9 cellular contexts compared by ENCODE assay signal in genomic region chr22:20463324-20464095, GRCh38. TPM values are rescaled to one million over a fixed set of nuclear protein-coding genes. Genes with fewer than 3 reads are reported as not detected.
DNase-seq lines count a peak whose midpoint lies in the region; ATAC-seq and TF ChIP-seq lines count a peak whose summit lies in the region.
"Had no signal": no experiment of that assay in that cellular context is flagged by ENCODE, and none has a peak within 500 bp of the region (broad histone marks: within the 10 kb centered on the region; RNA-seq: fewer than 3 reads in every experiment).

No MANE protein-coding gene starts in this region.

- peak overlapping the region; percentile 62 for H3K4me3 Mint-ChIP-seq in activated T-helper 1 cell treated with anti-CD3 and anti-CD28 coated beads, Interleukin-12 subunit alpha, Interleukin-12 subunit beta, Interleukin-2, Interleukin-4 antibody, amounts not matched to agents 30 ng/mL and 10 ng/mL and 1 ng/mL, durations not matched to agents 14 hours and 24 hours and 36 hours
- peak overlapping the region; percentile 55 for H3K4me3 Mint-ChIP-seq in natural killer cell

- H3K4me3 ChIP-seq in uterus: no peak overlapping the region

- no peaks in the 10 kb centered on the region for H3K36me3 ChIP-seq in uterus

- no peaks in the 10 kb centered on the region for H3K9me3 ChIP-seq in uterus

- intact Hi-C loops in activated T-helper 1 cell treated with anti-CD3 and anti-CD28 coated beads, Interleukin-12 subunit alpha, Interleukin-12 subunit beta, Interleukin-2, Interleukin-4 antibody, amounts not matched to agents 30 ng/mL and 10 ng/mL and 1 ng/mL, durations not matched to agents 14 hours and 24 hours and 36 hours (cut with micrococcal nuclease): loop anchor here (1.0 kb wide), 1 partner anchor 12 kb away; no protein-coding TSS in a partner anchor
- intact Hi-C loops in natural killer cell (cut with micrococcal nuclease) (no loop called here), uterus (cut with DNase I; ENCODE audit: low total_unique reads) (no loop called here)

- H3K27me3 ChIP-seq in uterus: no peaks in the 10 kb centered on the region

- DNase-seq in GF-D8 (lab: John Stamatoyannopoulos, UW): peak; percentile 64
- peak; percentile 86 for DNase-seq in NCI-H2171 treated with DMSO at 0.1 percent for 48 hours (lab: John Stamatoyannopoulos, UW)
- peak; percentile 7 for DNase-seq in activated T-helper 1 cell treated with anti-CD3 and anti-CD28 coated beads, Interleukin-12 subunit alpha, Interleukin-12 subunit beta, Interleukin-2, Interleukin-4 antibody, amounts not matched to agents 30 ng/mL and 10 ng/mL and 1 ng/mL, durations not matched to agents 14 hours and 24 hours and 36 hours (ENCODE audit: low spot score)
- DNase-seq in natural killer cell: no peak
- no peak for DNase-seq in uterus
- DNase-seq in C1 segment of cervical spinal cord (lab: John Stamatoyannopoulos, UW): no peak
- DNase-seq: NCI-H345 had no signal

- no peaks in the 10 kb centered on the region for H3K4me1 ChIP-seq in uterus

- TF ChIP-seq POLR2A in uterus (IDR thresholded peaks at IDR 0.05): no peak

- H3K4me1 Mint-ChIP-seq in activated T-helper 1 cell treated with anti-CD3 and anti-CD28 coated beads, Interleukin-12 subunit alpha, Interleukin-12 subunit beta, Interleukin-2, Interleukin-4 antibody, amounts not matched to agents 30 ng/mL and 10 ng/mL and 1 ng/mL, durations not matched to agents 14 hours and 24 hours and 36 hours (ENCODE audit: low read depth): peaks cover 37% of the 10 kb centered on the region
- H3K4me1 Mint-ChIP-seq in natural killer cell: peaks cover 24 to 27% of the 10 kb centered on the region in 2 donors

- ATAC-seq in natural killer cell (peak; percentile 64 to 80 (median 70)), GM21825 (IDR thresholded peaks at IDR 0.05; ENCODE audit: unreplicated experiment) (no peak), GM18873 (IDR thresholded peaks at IDR 0.05; ENCODE audit: low FRiP score, unreplicated experiment) (no peak)

- H3K27me3 Mint-ChIP-seq in activated T-helper 1 cell treated with anti-CD3 and anti-CD28 coated beads, Interleukin-12 subunit alpha, Interleukin-12 subunit beta, Interleukin-2, Interleukin-4 antibody, amounts not matched to agents 30 ng/mL and 10 ng/mL and 1 ng/mL, durations not matched to agents 14 hours and 24 hours and 36 hours (ENCODE audit: insufficient read depth): no peaks in the 10 kb centered on the region
- H3K27me3 Mint-ChIP-seq in natural killer cell (ENCODE audit: low read depth in 2 of 2): no peaks in the 10 kb centered on the region

- no peak for TF ChIP-seq CTCF in natural killer cell (IDR thresholded peaks at IDR 0.05)
- TF ChIP-seq CTCF in uterus (IDR thresholded peaks at IDR 0.05): no peak

- H3K27ac Mint-ChIP-seq in activated T-helper 1 cell treated with anti-CD3 and anti-CD28 coated beads, Interleukin-12 subunit alpha, Interleukin-12 subunit beta, Interleukin-2, Interleukin-4 antibody, amounts not matched to agents 30 ng/mL and 10 ng/mL and 1 ng/mL, durations not matched to agents 14 hours and 24 hours and 36 hours: peak overlapping the region; percentile 92
- peak overlapping the region; percentile 85 to 90 for H3K27ac Mint-ChIP-seq in natural killer cell

- H3K36me3 Mint-ChIP-seq in activated T-helper 1 cell treated with anti-CD3 and anti-CD28 coated beads, Interleukin-12 subunit alpha, Interleukin-12 subunit beta, Interleukin-2, Interleukin-4 antibody, amounts not matched to agents 30 ng/mL and 10 ng/mL and 1 ng/mL, durations not matched to agents 14 hours and 24 hours and 36 hours (ENCODE audit: low read depth): peaks cover 10% of the 10 kb centered on the region
- no peaks in the 10 kb centered on the region for H3K36me3 Mint-ChIP-seq in natural killer cell

- H3K9me3 Mint-ChIP-seq in activated T-helper 1 cell treated with anti-CD3 and anti-CD28 coated beads, Interleukin-12 subunit alpha, Interleukin-12 subunit beta, Interleukin-2, Interleukin-4 antibody, amounts not matched to agents 30 ng/mL and 10 ng/mL and 1 ng/mL, durations not matched to agents 14 hours and 24 hours and 36 hours: no peaks in the 10 kb centered on the region
- H3K9me3 Mint-ChIP-seq in natural killer cell: no peaks in the 10 kb centered on the region

- H3K27ac ChIP-seq in uterus: peak overlapping the region in 1 of 2 donors; percentile 5

RNA-seq across cellular contexts. Expression of gene SCARF2, which starts 25.9 kb away (rescaled TPM):
- 0.24 and 0.41 TPM in 2 replicates for total RNA-seq in activated T-helper 1 cell treated with anti-CD3 and anti-CD28 coated beads, Interleukin-12 subunit alpha, Interleukin-12 subunit beta, Interleukin-2, Interleukin-4 antibody, amounts not matched to agents 30 ng/mL and 10 ng/mL and 1 ng/mL, durations not matched to agents 14 hours and 24 hours and 36 hours
- total RNA-seq in natural killer cell: 1 to 10 TPM; 1.8 to 3.5 (median 2.9) TPM
- 10 to 100 TPM; 22.9 to 84.5 (median 30.1) TPM for total RNA-seq in uterus

RNA-seq across cellular contexts. Expression of gene KLHL22, which starts 32.1 kb away (rescaled TPM):
- 18.8 and 21.9 TPM in 2 replicates for total RNA-seq in activated T-helper 1 cell treated with anti-CD3 and anti-CD28 coated beads, Interleukin-12 subunit alpha, Interleukin-12 subunit beta, Interleukin-2, Interleukin-4 antibody, amounts not matched to agents 30 ng/mL and 10 ng/mL and 1 ng/mL, durations not matched to agents 14 hours and 24 hours and 36 hours
- 10 to 100 TPM; 26.5 to 53.0 (median 31.0) TPM for total RNA-seq in natural killer cell
- total RNA-seq in uterus: 10 to 100 TPM; 14.1 to 73.8 (median 42.7) TPM

RNA-seq across cellular contexts. Expression of gene MED15, which starts 43.9 kb away (rescaled TPM):
- 103 and 110 TPM in 2 replicates for total RNA-seq in activated T-helper 1 cell treated with anti-CD3 and anti-CD28 coated beads, Interleukin-12 subunit alpha, Interleukin-12 subunit beta, Interleukin-2, Interleukin-4 antibody, amounts not matched to agents 30 ng/mL and 10 ng/mL and 1 ng/mL, durations not matched to agents 14 hours and 24 hours and 36 hours
- total RNA-seq in natural killer cell (100 to 1,000 TPM; 269 to 291 (median 270) TPM), uterus (100 to 1,000 TPM in 1 of 4 donors, 10 to 100 TPM in 3; 16.5 to 110 (median 38.6) TPM)

Comparison
In these comparisons a context has a peak if more than half of its experiments do, and no peak if none do; other contexts are left out.
1. DNase-seq: peak in GF-D8 (single experiment), NCI-H2171 treated with DMSO at 0.1 percent for 48 hours (single experiment) and activated T-helper 1 cell treated with anti-CD3 and anti-CD28 coated beads, Interleukin-12 subunit alpha, Interleukin-12 subunit beta, Interleukin-2, Interleukin-4 antibody, amounts not matched to agents 30 ng/mL and 10 ng/mL and 1 ng/mL, durations not matched to agents 14 hours and 24 hours and 36 hours (single experiment); none in natural killer cell (single experiment), uterus (0 of 2) and C1 segment of cervical spinal cord (0 of 14).
2. ATAC-seq: peak in natural killer cell (3 of 3); none in GM21825 (single experiment) and GM18873 (single experiment).
3. RNA of gene SCARF2, which starts 25.9 kb away (total RNA-seq): 22.9 to 84.5 TPM in uterus; 1.8 to 3.5 TPM in natural killer cell and 0.24 to 0.41 TPM in activated T-helper 1 cell treated with anti-CD3 and anti-CD28 coated beads, Interleukin-12 subunit alpha, Interleukin-12 subunit beta, Interleukin-2, Interleukin-4 antibody, amounts not matched to agents 30 ng/mL and 10 ng/mL and 1 ng/mL, durations not matched to agents 14 hours and 24 hours and 36 hours; every median in the first group is over 4 times any median in the second.